8 cellular contexts compared by ENCODE assay signal in the genomic region with DNA sequence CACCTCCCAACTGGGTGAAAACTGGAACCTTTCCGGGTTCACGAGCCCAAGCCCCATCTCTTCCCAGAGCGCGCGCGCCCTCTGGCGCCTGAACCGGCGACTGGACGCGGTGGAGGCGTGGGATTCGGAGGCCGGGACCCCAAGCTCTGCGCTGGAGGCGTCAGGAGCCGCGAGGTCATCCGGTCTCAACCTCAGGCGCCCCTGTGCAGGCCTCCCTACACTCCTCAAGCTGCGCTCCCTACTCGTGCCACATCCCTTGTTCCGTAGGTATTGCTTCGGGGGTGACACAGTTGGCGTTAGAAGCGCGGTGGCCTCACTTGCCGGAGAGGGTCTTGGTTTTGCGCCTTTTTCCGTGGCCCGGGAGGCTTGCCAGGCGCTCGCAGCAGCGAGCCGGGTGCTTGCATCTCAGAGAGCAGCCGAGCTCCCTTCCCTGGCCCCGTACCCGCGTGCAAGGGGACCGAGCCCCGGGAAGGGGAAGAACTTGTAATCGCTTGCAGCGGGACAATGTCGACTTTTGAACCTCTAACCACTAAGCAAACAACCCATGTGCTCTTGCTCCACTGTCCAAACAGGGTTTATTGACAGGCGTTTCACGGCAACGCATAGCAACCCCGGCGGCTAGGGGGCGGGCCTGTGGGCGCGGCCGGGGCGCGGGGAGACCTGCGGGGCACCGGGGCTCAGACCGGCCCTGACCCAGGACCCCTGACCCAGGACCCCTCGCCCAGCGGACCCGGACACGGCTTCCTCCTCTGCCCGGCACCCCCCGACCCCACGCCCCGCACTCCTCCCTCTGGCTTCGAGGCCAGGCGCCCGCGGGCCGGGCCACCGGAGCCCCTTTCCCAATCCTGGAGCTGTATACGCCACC. TPM values are rescaled to one million over a fixed set of nuclear protein-coding genes. Genes with fewer than 3 reads are reported as not detected.
A peak's percentile ranks its signal among the peaks of the same experiment; 100 is the strongest.
DNase-seq lines count a peak whose midpoint lies in the region; ATAC-seq and TF ChIP-seq lines count a peak whose summit lies in the region.

No MANE protein-coding gene starts in this region.

- TF ChIP-seq EP300 in sigmoid colon (IDR thresholded peaks at IDR 0.05), result no peak

- H3K4me3 ChIP-seq in NB4 (ENCODE audit: low read depth, low read length), result peak overlapping the region; percentile 57
- peak overlapping the region; percentile 4 to 38 for H3K4me3 ChIP-seq in right atrium auricular region
- H3K4me3 ChIP-seq in sigmoid colon, result peak overlapping the region in 3 of 4 donors; percentile 7 to 40 (median 33)
- no peak overlapping the region for H3K4me3 ChIP-seq in SJCRH30

- H3K27me3 ChIP-seq in right atrium auricular region, result peaks cover 28 to 50% of the 10 kb centered on the region in 2 donors
- peaks cover 56 to 100% (median 68%) of the 10 kb centered on the region in 3 donors for H3K27me3 ChIP-seq in sigmoid colon
- peaks cover 17% of the 10 kb centered on the region; the same call in 1 of the 2 replicates for H3K27me3 ChIP-seq in SJCRH30

- peak; percentile 15 for DNase-seq in activated naive CD4-positive, alpha-beta T cell treated with Interleukin-2 at 50 U/mL for 16 hours
- no peak for DNase-seq in activated naive CD4-positive, alpha-beta T cell (lab: John Stamatoyannopoulos, UW)
- DNase-seq in NB4 (ENCODE audit: low read depth) (peak; percentile 93), right atrium auricular region (ENCODE audit: low spot score) (no peak), sigmoid colon (no peak), SJCRH30 (no peak)
- no peak for DNase-seq in activated T-helper 2 cell treated with anti-CD3 and anti-CD28 coated beads, Interferon-gamma antibody, Interleukin-2, Interleukin-4, amounts not matched to agents 10 μg/mL and 5 μg/mL and 100 μg/mL, durations not matched to agents 14 hours and 24 hours and 36 hours (ENCODE audit: low spot score)

- no peak overlapping the region for H3K27ac ChIP-seq in right atrium auricular region
- no peak overlapping the region for H3K27ac ChIP-seq in sigmoid colon
- H3K27ac ChIP-seq in SJCRH30, result no peak overlapping the region

- intact Hi-C loops in activated T-helper 2 cell treated with anti-CD3 and anti-CD28 coated beads, Interferon-gamma antibody, Interleukin-2, Interleukin-4, amounts not matched to agents 10 μg/mL and 5 μg/mL and 100 μg/mL, durations not matched to agents 14 hours and 24 hours and 36 hours (cut with micrococcal nuclease), result no loop called here
- intact Hi-C loops in sigmoid colon (cut with DNase I), result no loop called here

- H3K36me3 ChIP-seq in right atrium auricular region (no peaks in the 10 kb centered on the region), sigmoid colon (no peaks in the 10 kb centered on the region), SJCRH30 (no peaks in the 10 kb centered on the region)

- peaks cover 87% of the 10 kb centered on the region for H3K27me3 Mint-ChIP-seq in activated T-helper 2 cell treated with anti-CD3 and anti-CD28 coated beads, Interferon-gamma antibody, Interleukin-2, Interleukin-4, amounts not matched to agents 10 μg/mL and 5 μg/mL and 100 μg/mL, durations not matched to agents 14 hours and 24 hours and 36 hours (ENCODE audit: low read depth)

- ATAC-seq in HG02852 (IDR thresholded peaks at IDR 0.05; ENCODE audit: unreplicated experiment), result no peak

- TF ChIP-seq POLR2A in NB4 (IDR thresholded peaks at IDR 0.05; ENCODE audit: extremely low read depth, insufficient read length) (no peak), sigmoid colon (IDR thresholded peaks at IDR 0.05) (no peak)

- H3K9me3 Mint-ChIP-seq in activated T-helper 2 cell treated with anti-CD3 and anti-CD28 coated beads, Interferon-gamma antibody, Interleukin-2, Interleukin-4, amounts not matched to agents 10 μg/mL and 5 μg/mL and 100 μg/mL, durations not matched to agents 14 hours and 24 hours and 36 hours, result no peaks in the 10 kb centered on the region

- H3K4me1 ChIP-seq in right atrium auricular region (peaks cover 0 to 16% of the 10 kb centered on the region in 2 donors), sigmoid colon (peaks cover 0 to 17% (median 15%) of the 10 kb centered on the region in 4 donors), SJCRH30 (no peaks in the 10 kb centered on the region)

- H3K36me3 Mint-ChIP-seq in activated T-helper 2 cell treated with anti-CD3 and anti-CD28 coated beads, Interferon-gamma antibody, Interleukin-2, Interleukin-4, amounts not matched to agents 10 μg/mL and 5 μg/mL and 100 μg/mL, durations not matched to agents 14 hours and 24 hours and 36 hours (ENCODE audit: low read depth), result no peaks in the 10 kb centered on the region

- peaks cover 6% of the 10 kb centered on the region for H3K4me1 Mint-ChIP-seq in activated T-helper 2 cell treated with anti-CD3 and anti-CD28 coated beads, Interferon-gamma antibody, Interleukin-2, Interleukin-4, amounts not matched to agents 10 μg/mL and 5 μg/mL and 100 μg/mL, durations not matched to agents 14 hours and 24 hours and 36 hours (ENCODE audit: low read depth)

- H3K27ac Mint-ChIP-seq in activated T-helper 2 cell treated with anti-CD3 and anti-CD28 coated beads, Interferon-gamma antibody, Interleukin-2, Interleukin-4, amounts not matched to agents 10 μg/mL and 5 μg/mL and 100 μg/mL, durations not matched to agents 14 hours and 24 hours and 36 hours, result no peak overlapping the region

- TF ChIP-seq CTCF in NB4 (IDR thresholded peaks at IDR 0.05; ENCODE audit: low read depth, low read length), result peak; percentile 79
- peak in 1 of 2 donors; percentile 50 for TF ChIP-seq CTCF in right atrium auricular region (IDR thresholded peaks at IDR 0.05)
- no peak for TF ChIP-seq CTCF in sigmoid colon (IDR thresholded peaks at IDR 0.05)

- H3K9me3 ChIP-seq in right atrium auricular region (no peaks in the 10 kb centered on the region), sigmoid colon (no peaks in the 10 kb centered on the region), SJCRH30 (replicated peaks) (no peaks in the 10 kb centered on the region)

- 1% methylated on average over 73 of the region's 73 CpGs for WGBS in sigmoid colon, 2 donors

- H3K4me3 Mint-ChIP-seq in activated T-helper 2 cell treated with anti-CD3 and anti-CD28 coated beads, Interferon-gamma antibody, Interleukin-2, Interleukin-4, amounts not matched to agents 10 μg/mL and 5 μg/mL and 100 μg/mL, durations not matched to agents 14 hours and 24 hours and 36 hours (ENCODE audit: low read depth), result peak overlapping the region; percentile 57

RNA-seq across cellular contexts. Expression of a gene that starts 8.5 kb away (rescaled TPM):
- not detected in 2 replicates for total RNA-seq in activated T-helper 2 cell treated with anti-CD3 and anti-CD28 coated beads, Interferon-gamma antibody, Interleukin-2, Interleukin-4, amounts not matched to agents 10 μg/mL and 5 μg/mL and 100 μg/mL, durations not matched to agents 14 hours and 24 hours and 36 hours
- total RNA-seq in right atrium auricular region (not detected), sigmoid colon (not detected)
- 100 to 1,000 TPM; 146 to 220 (median 168) TPM for polyA plus RNA-seq in sigmoid colon
- total RNA-seq in SJCRH30 (2014; rRNA removed; shearing (Covaris generic)), result not detected in 2 replicates

RNA-seq across cellular contexts. Expression of a gene that starts 27.9 kb away (rescaled TPM):
- not detected in 2 replicates for total RNA-seq in activated T-helper 2 cell treated with anti-CD3 and anti-CD28 coated beads, Interferon-gamma antibody, Interleukin-2, Interleukin-4, amounts not matched to agents 10 μg/mL and 5 μg/mL and 100 μg/mL, durations not matched to agents 14 hours and 24 hours and 36 hours
- total RNA-seq in right atrium auricular region (not detected), sigmoid colon (not detected)
- polyA plus RNA-seq in sigmoid colon, result 10 to 100 TPM; 15.4 to 30.6 (median 20.8) TPM
- not detected in 2 replicates for total RNA-seq in SJCRH30 (2014; rRNA removed; shearing (Covaris generic))

RNA-seq across cellular contexts. Expression of a gene that starts 40.8 kb away (rescaled TPM):
- total RNA-seq in activated T-helper 2 cell treated with anti-CD3 and anti-CD28 coated beads, Interferon-gamma antibody, Interleukin-2, Interleukin-4, amounts not matched to agents 10 μg/mL and 5 μg/mL and 100 μg/mL, durations not matched to agents 14 hours and 24 hours and 36 hours, result not detected in 2 replicates
- not detected for total RNA-seq in right atrium auricular region
- total RNA-seq in sigmoid colon, result not detected
- polyA plus RNA-seq in sigmoid colon, result under 1 TPM in 2 of 3 donors, not detected in 1; under 0.01 to 0.39 TPM
- not detected in 2 replicates for total RNA-seq in SJCRH30 (2014; rRNA removed; shearing (Covaris generic))

Comparison
In these comparisons a context has a peak if more than half of its experiments do, and no peak if none do; other contexts are left out.
1. DNase-seq: peak in activated naive CD4-positive, alpha-beta T cell treated with Interleukin-2 at 50 U/mL for 16 hours (single experiment) and NB4 (single experiment); none in activated naive CD4-positive, alpha-beta T cell (0 of 4), activated T-helper 2 cell treated with anti-CD3 and anti-CD28 coated beads, Interferon-gamma antibody, Interleukin-2, Interleukin-4, amounts not matched to agents 10 μg/mL and 5 μg/mL and 100 μg/mL, durations not matched to agents 14 hours and 24 hours and 36 hours (single experiment), right atrium auricular region (single experiment), sigmoid colon (single experiment) and SJCRH30 (0 of 2).